ENCODE assay signal across 18 cellular contexts in the genomic region with DNA sequence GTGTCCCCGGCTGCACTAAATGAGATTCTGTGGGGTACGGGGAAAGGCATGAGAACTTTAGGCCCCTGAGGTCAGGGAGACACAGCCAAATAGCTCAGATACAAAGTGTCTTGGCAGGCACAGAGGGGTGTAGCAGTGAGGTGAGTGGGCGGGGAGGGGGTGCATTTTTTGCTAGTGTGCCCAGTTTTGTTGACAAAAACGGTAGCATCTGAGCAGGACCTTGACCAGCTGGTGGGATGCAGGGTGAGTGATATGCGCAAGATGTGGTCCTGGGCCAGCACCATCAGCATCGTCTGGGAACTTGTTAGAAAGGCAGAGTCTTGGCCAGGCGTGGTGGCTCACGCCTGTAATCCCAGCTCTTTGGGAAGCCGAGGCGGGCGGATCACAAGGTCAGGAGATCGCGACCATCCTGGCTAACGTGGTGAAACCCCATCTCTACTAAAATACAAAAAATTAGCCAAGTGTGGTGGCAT.
DNase-seq lines count a peak whose midpoint lies in the region; ATAC-seq, FAIRE-seq and TF ChIP-seq lines count a peak whose summit lies in the region.
"Had no signal": no experiment of that assay in that cellular context is flagged by ENCODE, and none has a peak within 500 bp of the region (broad histone marks: within the 10 kb centered on the region; RNA-seq: fewer than 3 reads in every experiment).

No MANE protein-coding gene starts in this region.

- CTCF ChIA-PET in CD4-positive, alpha-beta T cell (lab: Charles Lee) = interaction anchor here (1.0 to 7.0 kb wide), 8 partner anchors 14 to 308 kb away, joined by 3 to 86 read pairs (median 6); no protein-coding TSS in a partner anchor
- CTCF ChIA-PET in activated CD8-positive, alpha-beta T cell treated with anti-CD3 and anti-CD28 coated beads, Interleukin-2, amount 10 ng/mL, durations not matched to agents 7 days and 5 days (lab: Charles Lee) = interaction anchor here (0.5 to 8.8 kb wide), 42 partner anchors 8 to 726 kb away, joined by 3 to 321 read pairs (median 6); partner anchors contain the start of gene AFTPH

- H3K9me3 Mint-ChIP-seq in CD4-positive, alpha-beta T cell = no peaks in the 10 kb centered on the region
- H3K9me3 Mint-ChIP-seq in activated CD8-positive, alpha-beta T cell treated with anti-CD3 and anti-CD28 coated beads, Interleukin-2, amount 10 ng/mL, durations not matched to agents 7 days and 5 days (ENCODE audit: insufficient read depth) = no peaks in the 10 kb centered on the region
- H3K9me3 Mint-ChIP-seq in naive B cell = no peaks in the 10 kb centered on the region
- H3K9me3 Mint-ChIP-seq: HFFc6 had no signal

- peak overlapping the region; percentile 84 for H3K4me3 Mint-ChIP-seq in CD4-positive, alpha-beta T cell
- peak overlapping the region; percentile 60 for H3K4me3 Mint-ChIP-seq in activated CD8-positive, alpha-beta T cell treated with anti-CD3 and anti-CD28 coated beads, Interleukin-2, amount 10 ng/mL, durations not matched to agents 7 days and 5 days
- H3K4me3 Mint-ChIP-seq in naive B cell = peak overlapping the region in 6 of 8 donors; percentile 39 to 93 (median 61)
- H3K4me3 Mint-ChIP-seq: HFFc6 had no signal

- peak overlapping the region; percentile 90 for H3K27ac Mint-ChIP-seq in CD4-positive, alpha-beta T cell
- peak overlapping the region; percentile 89 for H3K27ac Mint-ChIP-seq in activated CD8-positive, alpha-beta T cell treated with anti-CD3 and anti-CD28 coated beads, Interleukin-2, amount 10 ng/mL, durations not matched to agents 7 days and 5 days
- no peak overlapping the region for H3K27ac Mint-ChIP-seq in naive B cell
- H3K27ac Mint-ChIP-seq: HFFc6 had no signal

- no peak for DNase-seq in CD4-positive, alpha-beta T cell
- DNase-seq in GM12865 (ENCODE audit: low read depth) (no peak), naive B cell (no peak), GM19239 (ENCODE audit: insufficient read length, low spot score) (no peak)
- DNase-seq in activated CD8-positive, alpha-beta T cell treated with anti-CD3 and anti-CD28 coated beads, Interleukin-2, amount 10 ng/mL, durations not matched to agents 7 days and 5 days = no peak
- no peak for DNase-seq in stimulated activated CD4-positive, alpha-beta T cell treated with anti-CD3 and anti-CD28 coated beads, Interleukin-2, amount 100 ng/mL, for 24 hours
- DNase-seq: AML-193, HFFc6, kidney glomerular epithelial cell, NCI-H2029, NCI-H524 had no signal

- H3K36me3 Mint-ChIP-seq in CD4-positive, alpha-beta T cell (ENCODE audit: low read depth) = no peaks in the 10 kb centered on the region
- no peaks in the 10 kb centered on the region for H3K36me3 Mint-ChIP-seq in activated CD8-positive, alpha-beta T cell treated with anti-CD3 and anti-CD28 coated beads, Interleukin-2, amount 10 ng/mL, durations not matched to agents 7 days and 5 days (ENCODE audit: low read depth)
- H3K36me3 Mint-ChIP-seq in naive B cell = no peaks in the 10 kb centered on the region

- no peaks in the 10 kb centered on the region for H3K9me3 ChIP-seq in CD4-positive, alpha-beta T cell (ENCODE audit: control insufficient read depth, low read length)
- H3K9me3 ChIP-seq: MG63, suprapubic skin had no signal

- H3K4me1 Mint-ChIP-seq in CD4-positive, alpha-beta T cell (ENCODE audit: low read depth) = peaks cover 61% of the 10 kb centered on the region
- peaks cover 70% of the 10 kb centered on the region for H3K4me1 Mint-ChIP-seq in activated CD8-positive, alpha-beta T cell treated with anti-CD3 and anti-CD28 coated beads, Interleukin-2, amount 10 ng/mL, durations not matched to agents 7 days and 5 days (ENCODE audit: low read depth)
- H3K4me1 Mint-ChIP-seq in naive B cell = peaks cover 18 to 37% (median 26%) of the 10 kb centered on the region in 3 donors

- intact Hi-C loops in CD4-positive, alpha-beta T cell (cut with DNase I, micrococcal nuclease) = loop anchor here (1.0 to 10.0 kb wide), 5 partner anchors 122 to 632 kb away; no protein-coding TSS in a partner anchor

- H3K27me3 Mint-ChIP-seq in CD4-positive, alpha-beta T cell = no peaks in the 10 kb centered on the region
- peaks cover 18% of the 10 kb centered on the region for H3K27me3 Mint-ChIP-seq in activated CD8-positive, alpha-beta T cell treated with anti-CD3 and anti-CD28 coated beads, Interleukin-2, amount 10 ng/mL, durations not matched to agents 7 days and 5 days (ENCODE audit: low read depth)
- peaks cover 3 to 14% (median 11%) of the 10 kb centered on the region in 3 donors for H3K27me3 Mint-ChIP-seq in naive B cell

- FAIRE-seq in GM19239 (lab: Jason Lieb, UNC) = no peak

- H3K27ac ChIP-seq in CD4-positive, alpha-beta T cell (ENCODE audit: low read depth, low read length) = no peak overlapping the region
- H3K27ac ChIP-seq: PC-9, SK-N-MC, suprapubic skin had no signal

- POLR2A ChIA-PET in CD4-positive, alpha-beta T cell (lab: Charles Lee) = interaction anchor here (0.6 to 6.1 kb wide), 18 partner anchors 9 to 518 kb away, joined by 3 to 57 read pairs (median 4); no protein-coding TSS in a partner anchor
- POLR2A ChIA-PET in activated CD8-positive, alpha-beta T cell treated with anti-CD3 and anti-CD28 coated beads, Interleukin-2, amount 10 ng/mL, durations not matched to agents 7 days and 5 days (lab: Charles Lee) = interaction anchor here (0.9 to 3.0 kb wide), 7 partner anchors 43 to 485 kb away, joined by 3 to 24 read pairs (median 4); partner anchors contain the start of genes AFTPH and UGP2

- H3K27me3 ChIP-seq in CD4-positive, alpha-beta T cell (ENCODE audit: control insufficient read depth, insufficient read depth, low read length) = no peaks in the 10 kb centered on the region
- H3K27me3 ChIP-seq: MG63, suprapubic skin had no signal

- no peak for ATAC-seq in CD4-positive, alpha-beta T cell (ENCODE audit: poor library complexity)
- no peak for ATAC-seq in activated CD8-positive, alpha-beta T cell treated with anti-CD3 and anti-CD28 coated beads, Interleukin-2, amount 10 ng/mL, durations not matched to agents 7 days and 5 days
- ATAC-seq in naive B cell (ENCODE audit: low read depth in 2 of 2) = no peak
- no peak for ATAC-seq in HG02571 (IDR thresholded peaks at IDR 0.05; ENCODE audit: unreplicated experiment)
- ATAC-seq: HepG2, right cardiac atrium had no signal

- TF ChIP-seq CTCF in CD4-positive, alpha-beta T cell (IDR thresholded peaks at IDR 0.05) = no peak
- no peak for TF ChIP-seq CTCF in GM12865 (IDR thresholded peaks at IDR 0.05; ENCODE audit: insufficient read depth, low read depth, low read length, missing control alignments)

- peak overlapping the region; percentile 28 for H3K4me3 ChIP-seq in GM12865 (ENCODE audit: low read depth, low read length)
- H3K4me3 ChIP-seq: MG63, PC-9, SK-N-MC, suprapubic skin had no signal

Comparison
In these comparisons a context has a peak if more than half of its experiments do, and no peak if none do; other contexts are left out.
1. H3K27ac Mint-ChIP-seq: peak in CD4-positive, alpha-beta T cell (single experiment) and activated CD8-positive, alpha-beta T cell treated with anti-CD3 and anti-CD28 coated beads, Interleukin-2, amount 10 ng/mL, durations not matched to agents 7 days and 5 days (single experiment); none in naive B cell (0 of 6).
2. Peak in every context shown above with its lines, with median percentiles within 50 percentile points of each other: H3K4me3 Mint-ChIP-seq.